In genomic region chr13:24011266-24011665, GRCh38 we compare ENCODE assay signal across 1 cellular context.
TF ChIP-seq lines count a peak whose summit lies in the region.

No MANE protein-coding gene starts in this region.

TF ChIP-seq in WTC11, 78 proteins besides CTCF, POLR2A, EP300 and RAD21 (continued from another document):
- no peak for TF ChIP-seq ZNF425 (CRISPR knock-in tag; conservative IDR thresholded peaks at IDR 0.05)
- TF ChIP-seq ATF3 (CRISPR knock-in tag; conservative IDR thresholded peaks at IDR 0.05): no peak
- no peak for TF ChIP-seq KAT7 (CRISPR knock-in tag; IDR thresholded peaks at IDR 0.05; ENCODE audit: borderline replicate concordance)
- no peak for TF ChIP-seq EMX1 (CRISPR knock-in tag; IDR thresholded peaks at IDR 0.05)
- no peak for TF ChIP-seq SOX15 (CRISPR knock-in tag; IDR thresholded peaks at IDR 0.05)
- no peak for TF ChIP-seq ATF6 (CRISPR knock-in tag; IDR thresholded peaks at IDR 0.05)
- no peak for TF ChIP-seq ARID4B (CRISPR knock-in tag; IDR thresholded peaks at IDR 0.05; ENCODE audit: borderline replicate concordance)
- TF ChIP-seq ZNF121 (CRISPR knock-in tag; IDR thresholded peaks at IDR 0.05): no peak
- no peak for TF ChIP-seq MYBL2 (CRISPR knock-in tag; IDR thresholded peaks at IDR 0.05)
- TF ChIP-seq GRHL2 (CRISPR knock-in tag; IDR thresholded peaks at IDR 0.05; ENCODE audit: insufficient replicate concordance, severe bottlenecking): no peak
